ENCODE assay signal across 1 cellular context in genomic region chr3:139289866-139290524, GRCh38.
TF ChIP-seq lines count a peak whose summit lies in the region.

No MANE protein-coding gene starts in this region.

TF ChIP-seq in GM23338, 12 proteins besides CTCF, POLR2A, EP300 and RAD21 (continued from another document):
- no peak for TF ChIP-seq ZNF462 (CRISPR knock-in tag; IDR thresholded peaks at IDR 0.05)
- TF ChIP-seq ZNF331 (CRISPR knock-in tag; IDR thresholded peaks at IDR 0.05; ENCODE audit: low read depth) = no peak
TF ChIP-seq in GM23338: peak in this region for 0.
